10 cellular contexts compared by ENCODE assay signal in genomic region chr2:105969552-105969951, GRCh38.
DNase-seq lines count a peak whose midpoint lies in the region; ATAC-seq and TF ChIP-seq lines count a peak whose summit lies in the region.
"Had no signal": no experiment of that assay in that cellular context is flagged by ENCODE, and none has a peak within 500 bp of the region (broad histone marks: within the 10 kb centered on the region; RNA-seq: fewer than 3 reads in every experiment).

No MANE protein-coding gene starts in this region.

- no peaks in the 10 kb centered on the region for H3K4me1 Mint-ChIP-seq in glutamatergic neuron (ENCODE audit: low read depth, unreplicated experiment)

- H3K36me3 Mint-ChIP-seq in glutamatergic neuron (ENCODE audit: unreplicated experiment) = no peaks in the 10 kb centered on the region

- POLR2A ChIA-PET in HEK293 (lab: Yijun Ruan, JAX) = no interaction called here

- H3K27ac ChIP-seq in HEK293 (ENCODE audit: extremely low read depth, low read depth, low read length) = no peak overlapping the region

- no peaks in the 10 kb centered on the region for H3K9me3 ChIP-seq in HEK293 (ENCODE audit: control insufficient read depth, insufficient read depth, low read depth, low read length)

- H3K36me3 ChIP-seq in HEK293 (ENCODE audit: control insufficient read depth in 2 of 2, insufficient read depth in 1 of 2, low read length in 2 of 2) = no peaks in the 10 kb centered on the region

- intact Hi-C loops in left colon (cut with DNase I, micrococcal nuclease) = no loop called here

- no peak overlapping the region for H3K27ac Mint-ChIP-seq in glutamatergic neuron (ENCODE audit: unreplicated experiment)

- no peaks in the 10 kb centered on the region for H3K27me3 Mint-ChIP-seq in glutamatergic neuron (ENCODE audit: unreplicated experiment)

- H3K4me1 ChIP-seq in HEK293 (ENCODE audit: control insufficient read depth, insufficient read depth, low read length) = no peaks in the 10 kb centered on the region

- H3K4me3 ChIP-seq in HEK293 (ENCODE audit: low read depth, low read length) = no peak overlapping the region

- no peak overlapping the region for H3K4me3 Mint-ChIP-seq in glutamatergic neuron (ENCODE audit: unreplicated experiment)

- H3K9me3 Mint-ChIP-seq in glutamatergic neuron (ENCODE audit: unreplicated experiment) = peaks cover 2% of the 10 kb centered on the region

- DNase-seq in NCI-H1105 treated with DMSO at 0.1 percent for 48 hours (lab: John Stamatoyannopoulos, UW) (peak; percentile 13), NCI-H1105 (lab: John Stamatoyannopoulos, UW) (no peak), SK-N-DZ (ENCODE audit: low spot score) (peak; percentile 38), glutamatergic neuron (peak; percentile 47), AG08396 (ENCODE audit: low spot score) (no peak), left colon (no peak), DMS153 treated with DMSO at 0.1 percent for 48 hours (lab: John Stamatoyannopoulos, UW; ENCODE audit: unreplicated experiment) (no peak)
- DNase-seq: ACHN, amygdala had no signal

- ATAC-seq in left colon = no peak

- TF ChIP-seq CTCF in HEK293 (tag by site-specific recombination; IDR thresholded peaks at IDR 0.05) = no peak
- peak; percentile 33 for TF ChIP-seq CTCF in glutamatergic neuron (IDR thresholded peaks at IDR 0.05; ENCODE audit: partially characterized antibody, unreplicated experiment)

- CTCF ChIA-PET in HEK293 (lab: Yijun Ruan, JAX) = interaction anchor here (0.6 to 1.0 kb wide), 6 partner anchors 10 to 880 kb away, joined by 3 to 5 read pairs (median 4); no protein-coding TSS in a partner anchor

TF ChIP-seq in HEK293, 187 proteins besides CTCF, POLR2A, EP300 and RAD21:
- TF ChIP-seq ZNF488 (tag by site-specific recombination; IDR thresholded peaks at IDR 0.05) (no peak), ZNF2 (tag by site-specific recombination; IDR thresholded peaks at IDR 0.05) (peak; percentile 85), ZNF654 (tag by site-specific recombination; IDR thresholded peaks at IDR 0.05; ENCODE audit: low read depth) (0 out of 2 replicates have a peak, but pooled peaks have one; percentile 26), SCRT2 (tag by site-specific recombination; IDR thresholded peaks at IDR 0.05) (peak; percentile 41; the same call in 1 of the 2 replicates)

Comparison
In these comparisons a context has a peak if more than half of its experiments do, and no peak if none do; other contexts are left out.
1. DNase-seq: peak in NCI-H1105 treated with DMSO at 0.1 percent for 48 hours (single experiment), SK-N-DZ (single experiment) and glutamatergic neuron (single experiment); none in NCI-H1105 (single experiment), AG08396 (single experiment), left colon (0 of 2) and DMS153 treated with DMSO at 0.1 percent for 48 hours (single experiment).